In genomic region chr1:6624712-6625578, GRCh38 we compare ENCODE assay signal across 8 cellular contexts. TPM values are rescaled to one million over a fixed set of nuclear protein-coding genes. Genes with fewer than 3 reads are reported as not detected.
DNase-seq lines count a peak whose midpoint lies in the region; ATAC-seq and TF ChIP-seq lines count a peak whose summit lies in the region.

Gene THAP3, plus strand, starts transcription at chr1:6624868. Its CDS starts 351 bp downstream, at chr1:6625219.

- peaks cover 4% of the 10 kb centered on the region for H3K4me1 ChIP-seq in A673 (ENCODE audit: insufficient read depth, low read length, poor library complexity, severe bottlenecking)

- DNase-seq in A673 (ENCODE audit: low spot score) (peak; percentile 91), NCI-H2227 treated with DMSO at 0.1 percent for 48 hours (lab: John Stamatoyannopoulos, UW) (peak; percentile 73), cerebellar cortex (ENCODE audit: low spot score) (peak; percentile 98), kidney epithelial cell (ENCODE audit: low read depth) (no peak)
- peak; percentile 87 for DNase-seq in activated CD4-positive, CD25-positive, alpha-beta regulatory T cell treated with anti-CD3 and anti-CD28 coated beads, Interleukin-2, amount 50 U/mL, for 72 hours
- DNase-seq in stimulated activated CD4-positive, alpha-beta T cell treated with anti-CD3 and anti-CD28 coated beads, Interleukin-15, amount 100 ng/mL, for 48 hours (ENCODE audit: low read depth in 2 of 2): peak; percentile 77 to 85

- intact Hi-C loops in A673 (cut with micrococcal nuclease; ENCODE audit: unreplicated experiment): no loop called here

- H3K27ac ChIP-seq in A673 (ENCODE audit: low read depth, low read length, poor library complexity, severe bottlenecking): peak within 1 kb of the TSS; percentile 76

- TF ChIP-seq CTCF in A673 (conservative IDR thresholded peaks at IDR 0.05; ENCODE audit: low read depth, low read length) (0 out of 2 replicates have a peak, but pooled peaks have one; percentile 15), kidney epithelial cell (IDR thresholded peaks at IDR 0.05; ENCODE audit: insufficient read depth, low read length, poor library complexity, severe bottlenecking) (peak; percentile 10)

- POLR2A ChIA-PET in A673 (lab: Charles Lee; ENCODE audit: low non-redundant PET): no interaction called here

- H3K27me3 ChIP-seq in A673 (replicated peaks; ENCODE audit: insufficient read depth, low read depth, low read length, poor library complexity) (no peaks in the 10 kb centered on the region), kidney epithelial cell (ENCODE audit: control insufficient read depth, insufficient read depth, low read length) (no peaks in the 10 kb centered on the region)

- H3K36me3 ChIP-seq in A673 (ENCODE audit: insufficient read depth, low read length, poor library complexity, severe bottlenecking): peaks cover 55% of the 10 kb centered on the region
- no peaks in the 10 kb centered on the region for H3K36me3 ChIP-seq in kidney epithelial cell (ENCODE audit: control insufficient read depth, insufficient read depth, low read length)

- peak within 1 kb of the TSS; percentile 64 for H3K4me3 ChIP-seq in A673 (ENCODE audit: low read depth, low read length, poor library complexity, severe bottlenecking)
- peak within 1 kb of the TSS; percentile 63 for H3K4me3 ChIP-seq in kidney epithelial cell (ENCODE audit: low read depth, low read length)

- peak; percentile 69 for ATAC-seq in GM18517 (IDR thresholded peaks at IDR 0.05; ENCODE audit: unreplicated experiment)
- ATAC-seq in HG03039 (IDR thresholded peaks at IDR 0.05; ENCODE audit: unreplicated experiment): peak; percentile 64

- no peaks in the 10 kb centered on the region for H3K9me3 ChIP-seq in A673 (ENCODE audit: low read depth, low read length, poor library complexity, severe bottlenecking)

- CTCF ChIA-PET in A673 (lab: Charles Lee): interaction anchor here (0.7 kb wide), 1 partner anchor 610 kb away, joined by 3 read pairs; no protein-coding TSS in a partner anchor

- BruUV-seq in A673 (replicated peaks; lab: Mats Ljungman, UMichigan): no TSS peak

RNA-seq across cellular contexts. Expression of gene THAP3, which starts in this region (rescaled TPM):
- total RNA-seq in A673 (2021) (23.6 and 27.9 TPM in 2 replicates), kidney epithelial cell (19.0 and 29.4 TPM in 2 replicates)
